2 cellular contexts compared by ENCODE assay signal in the genomic region with DNA sequence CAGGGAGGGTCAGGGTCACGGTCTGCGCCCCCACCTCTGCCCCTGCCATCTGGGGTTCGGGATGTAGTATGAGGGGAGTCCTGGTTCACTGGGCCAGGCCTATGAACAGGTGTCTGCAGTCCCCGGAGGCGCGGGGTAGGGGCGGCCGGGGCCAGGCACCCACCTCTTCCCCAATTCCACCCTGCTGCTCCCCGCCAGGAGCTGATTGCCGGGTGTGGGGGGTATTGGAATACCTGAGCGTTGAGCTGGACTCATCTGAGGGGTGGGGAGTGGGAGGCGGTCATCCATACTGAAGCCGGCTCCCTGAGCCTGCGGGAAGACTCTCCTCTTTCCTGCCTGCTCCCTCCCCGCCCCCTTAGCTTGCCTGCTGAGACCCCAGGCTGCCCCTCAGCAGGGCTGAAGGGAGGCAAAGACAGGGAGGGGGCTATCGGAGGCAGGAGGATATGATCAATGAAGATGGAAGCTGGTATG.
TF ChIP-seq lines count a peak whose summit lies in the region.

No MANE protein-coding gene starts in this region.

TF ChIP-seq in GM23338, 12 proteins besides CTCF, POLR2A, EP300 and RAD21:
- TF ChIP-seq JUNB (IDR thresholded peaks at IDR 0.05; ENCODE audit: unreplicated experiment) (no peak), EZH2phosphoT487 (IDR thresholded peaks at IDR 0.05; ENCODE audit: unreplicated experiment) (no peak), NANOG (IDR thresholded peaks at IDR 0.05; ENCODE audit: borderline replicate concordance) (no peak), CREB1 (CRISPR knock-in tag; IDR thresholded peaks at IDR 0.05; ENCODE audit: low read depth) (no peak), POLR2AphosphoS5 (IDR thresholded peaks at IDR 0.05; ENCODE audit: low read depth) (no peak), EZH2 (IDR thresholded peaks at IDR 0.05; ENCODE audit: low read depth, unreplicated experiment) (no peak), STAT1 (IDR thresholded peaks at IDR 0.05; ENCODE audit: unreplicated experiment) (no peak)
- TF ChIP-seq, protein P1, sequence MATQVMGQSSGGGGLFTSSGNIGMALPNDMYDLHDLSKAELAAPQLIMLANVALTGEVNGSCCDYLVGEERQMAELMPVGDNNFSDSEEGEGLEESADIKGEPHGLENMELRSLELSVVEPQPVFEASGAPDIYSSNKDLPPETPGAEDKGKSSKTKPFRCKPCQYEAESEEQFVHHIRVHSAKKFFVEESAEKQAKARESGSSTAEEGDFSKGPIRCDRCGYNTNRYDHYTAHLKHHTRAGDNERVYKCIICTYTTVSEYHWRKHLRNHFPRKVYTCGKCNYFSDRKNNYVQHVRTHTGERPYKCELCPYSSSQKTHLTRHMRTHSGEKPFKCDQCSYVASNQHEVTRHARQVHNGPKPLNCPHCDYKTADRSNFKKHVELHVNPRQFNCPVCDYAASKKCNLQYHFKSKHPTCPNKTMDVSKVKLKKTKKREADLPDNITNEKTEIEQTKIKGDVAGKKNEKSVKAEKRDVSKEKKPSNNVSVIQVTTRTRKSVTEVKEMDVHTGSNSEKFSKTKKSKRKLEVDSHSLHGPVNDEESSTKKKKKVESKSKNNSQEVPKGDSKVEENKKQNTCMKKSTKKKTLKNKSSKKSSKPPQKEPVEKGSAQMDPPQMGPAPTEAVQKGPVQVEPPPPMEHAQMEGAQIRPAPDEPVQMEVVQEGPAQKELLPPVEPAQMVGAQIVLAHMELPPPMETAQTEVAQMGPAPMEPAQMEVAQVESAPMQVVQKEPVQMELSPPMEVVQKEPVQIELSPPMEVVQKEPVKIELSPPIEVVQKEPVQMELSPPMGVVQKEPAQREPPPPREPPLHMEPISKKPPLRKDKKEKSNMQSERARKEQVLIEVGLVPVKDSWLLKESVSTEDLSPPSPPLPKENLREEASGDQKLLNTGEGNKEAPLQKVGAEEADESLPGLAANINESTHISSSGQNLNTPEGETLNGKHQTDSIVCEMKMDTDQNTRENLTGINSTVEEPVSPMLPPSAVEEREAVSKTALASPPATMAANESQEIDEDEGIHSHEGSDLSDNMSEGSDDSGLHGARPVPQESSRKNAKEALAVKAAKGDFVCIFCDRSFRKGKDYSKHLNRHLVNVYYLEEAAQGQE (IDR thresholded peaks at IDR 0.05; ENCODE audit: unreplicated experiment) = no peak
- TF ChIP-seq, protein P2, sequence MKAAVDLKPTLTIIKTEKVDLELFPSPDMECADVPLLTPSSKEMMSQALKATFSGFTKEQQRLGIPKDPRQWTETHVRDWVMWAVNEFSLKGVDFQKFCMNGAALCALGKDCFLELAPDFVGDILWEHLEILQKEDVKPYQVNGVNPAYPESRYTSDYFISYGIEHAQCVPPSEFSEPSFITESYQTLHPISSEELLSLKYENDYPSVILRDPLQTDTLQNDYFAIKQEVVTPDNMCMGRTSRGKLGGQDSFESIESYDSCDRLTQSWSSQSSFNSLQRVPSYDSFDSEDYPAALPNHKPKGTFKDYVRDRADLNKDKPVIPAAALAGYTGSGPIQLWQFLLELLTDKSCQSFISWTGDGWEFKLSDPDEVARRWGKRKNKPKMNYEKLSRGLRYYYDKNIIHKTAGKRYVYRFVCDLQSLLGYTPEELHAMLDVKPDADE (IDR thresholded peaks at IDR 0.05) = no peak
- TF ChIP-seq, protein P3, sequence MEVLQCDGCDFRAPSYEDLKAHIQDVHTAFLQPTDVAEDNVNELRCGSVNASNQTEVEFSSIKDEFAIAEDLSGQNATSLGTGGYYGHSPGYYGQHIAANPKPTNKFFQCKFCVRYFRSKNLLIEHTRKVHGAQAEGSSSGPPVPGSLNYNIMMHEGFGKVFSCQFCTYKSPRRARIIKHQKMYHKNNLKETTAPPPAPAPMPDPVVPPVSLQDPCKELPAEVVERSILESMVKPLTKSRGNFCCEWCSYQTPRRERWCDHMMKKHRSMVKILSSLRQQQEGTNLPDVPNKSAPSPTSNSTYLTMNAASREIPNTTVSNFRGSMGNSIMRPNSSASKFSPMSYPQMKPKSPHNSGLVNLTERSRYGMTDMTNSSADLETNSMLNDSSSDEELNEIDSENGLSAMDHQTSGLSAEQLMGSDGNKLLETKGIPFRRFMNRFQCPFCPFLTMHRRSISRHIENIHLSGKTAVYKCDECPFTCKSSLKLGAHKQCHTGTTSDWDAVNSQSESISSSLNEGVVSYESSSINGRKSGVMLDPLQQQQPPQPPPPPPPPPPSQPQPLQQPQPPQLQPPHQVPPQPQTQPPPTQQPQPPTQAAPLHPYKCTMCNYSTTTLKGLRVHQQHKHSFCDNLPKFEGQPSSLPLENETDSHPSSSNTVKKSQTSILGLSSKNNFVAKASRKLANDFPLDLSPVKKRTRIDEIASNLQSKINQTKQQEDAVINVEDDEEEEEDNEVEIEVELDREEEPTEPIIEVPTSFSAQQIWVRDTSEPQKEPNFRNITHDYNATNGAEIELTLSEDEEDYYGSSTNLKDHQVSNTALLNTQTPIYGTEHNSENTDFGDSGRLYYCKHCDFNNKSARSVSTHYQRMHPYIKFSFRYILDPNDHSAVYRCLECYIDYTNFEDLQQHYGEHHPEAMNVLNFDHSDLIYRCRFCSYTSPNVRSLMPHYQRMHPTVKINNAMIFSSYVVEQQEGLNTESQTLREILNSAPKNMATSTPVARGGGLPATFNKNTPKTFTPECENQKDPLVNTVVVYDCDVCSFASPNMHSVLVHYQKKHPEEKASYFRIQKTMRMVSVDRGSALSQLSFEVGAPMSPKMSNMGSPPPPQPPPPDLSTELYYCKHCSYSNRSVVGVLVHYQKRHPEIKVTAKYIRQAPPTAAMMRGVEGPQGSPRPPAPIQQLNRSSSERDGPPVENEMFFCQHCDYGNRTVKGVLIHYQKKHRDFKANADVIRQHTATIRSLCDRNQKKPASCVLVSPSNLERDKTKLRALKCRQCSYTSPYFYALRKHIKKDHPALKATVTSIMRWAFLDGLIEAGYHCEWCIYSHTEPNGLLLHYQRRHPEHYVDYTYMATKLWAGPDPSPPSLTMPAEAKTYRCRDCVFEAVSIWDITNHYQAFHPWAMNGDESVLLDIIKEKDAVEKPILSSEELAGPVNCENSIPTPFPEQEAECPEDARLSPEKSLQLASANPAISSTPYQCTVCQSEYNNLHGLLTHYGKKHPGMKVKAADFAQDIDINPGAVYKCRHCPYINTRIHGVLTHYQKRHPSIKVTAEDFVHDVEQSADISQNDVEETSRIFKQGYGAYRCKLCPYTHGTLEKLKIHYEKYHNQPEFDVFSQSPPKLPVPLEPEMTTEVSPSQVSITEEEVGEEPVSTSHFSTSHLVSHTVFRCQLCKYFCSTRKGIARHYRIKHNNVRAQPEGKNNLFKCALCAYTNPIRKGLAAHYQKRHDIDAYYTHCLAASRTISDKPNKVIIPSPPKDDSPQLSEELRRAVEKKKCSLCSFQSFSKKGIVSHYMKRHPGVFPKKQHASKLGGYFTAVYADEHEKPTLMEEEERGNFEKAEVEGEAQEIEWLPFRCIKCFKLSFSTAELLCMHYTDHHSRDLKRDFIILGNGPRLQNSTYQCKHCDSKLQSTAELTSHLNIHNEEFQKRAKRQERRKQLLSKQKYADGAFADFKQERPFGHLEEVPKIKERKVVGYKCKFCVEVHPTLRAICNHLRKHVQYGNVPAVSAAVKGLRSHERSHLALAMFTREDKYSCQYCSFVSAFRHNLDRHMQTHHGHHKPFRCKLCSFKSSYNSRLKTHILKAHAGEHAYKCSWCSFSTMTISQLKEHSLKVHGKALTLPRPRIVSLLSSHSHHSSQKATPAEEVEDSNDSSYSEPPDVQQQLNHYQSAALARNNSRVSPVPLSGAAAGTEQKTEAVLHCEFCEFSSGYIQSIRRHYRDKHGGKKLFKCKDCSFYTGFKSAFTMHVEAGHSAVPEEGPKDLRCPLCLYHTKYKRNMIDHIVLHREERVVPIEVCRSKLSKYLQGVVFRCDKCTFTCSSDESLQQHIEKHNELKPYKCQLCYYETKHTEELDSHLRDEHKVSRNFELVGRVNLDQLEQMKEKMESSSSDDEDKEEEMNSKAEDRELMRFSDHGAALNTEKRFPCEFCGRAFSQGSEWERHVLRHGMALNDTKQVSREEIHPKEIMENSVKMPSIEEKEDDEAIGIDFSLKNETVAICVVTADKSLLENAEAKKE (CRISPR knock-in tag; IDR thresholded peaks at IDR 0.05) = no peak
TF ChIP-seq in GM23338: peak in this region for 0.

TF ChIP-seq in neural cell, 6 proteins besides CTCF, POLR2A, EP300 and RAD21:
- TF ChIP-seq SMC3 (conservative IDR thresholded peaks at IDR 0.05; ENCODE audit: poor library complexity) (no peak), EZH2 (IDR thresholded peaks at IDR 0.05; ENCODE audit: borderline replicate concordance, insufficient read depth, low read length, poor library complexity, severe bottlenecking) (no peak), TAF1 (IDR thresholded peaks at IDR 0.05; ENCODE audit: low read depth) (no peak), POLR2AphosphoS5 (IDR thresholded peaks at IDR 0.05) (no peak), MXI1 (conservative IDR thresholded peaks at IDR 0.05; ENCODE audit: poor library complexity, severe bottlenecking) (no peak)
- TF ChIP-seq, protein P1 (IDR thresholded peaks at IDR 0.05; ENCODE audit: borderline replicate concordance) = no peak
